1 cellular context compared by ENCODE assay signal in genomic region chr20:25750765-25751696, GRCh38.
TF ChIP-seq lines count a peak whose summit lies in the region.

No MANE protein-coding gene starts in this region.

TF ChIP-seq in HepG2, 621 proteins besides CTCF, POLR2A, EP300 and RAD21 (continued from another document and continues in another):
- TF ChIP-seq CREB3 (CRISPR knock-in tag; IDR thresholded peaks at IDR 0.05) (0 out of 2 replicates have a peak, but pooled peaks have one; percentile 20), NKX3-1 (CRISPR knock-in tag; IDR thresholded peaks at IDR 0.05) (no peak), TOPORS (CRISPR knock-in tag; IDR thresholded peaks at IDR 0.05) (no peak), KLF13 (CRISPR knock-in tag; IDR thresholded peaks at IDR 0.05) (no peak), NFIC (IDR thresholded peaks at IDR 0.05; ENCODE audit: low read length) (no peak), SOX6 (IDR thresholded peaks at IDR 0.05) (no peak), SOX6 (CRISPR knock-in tag; IDR thresholded peaks at IDR 0.05) (peak; percentile 5; the same call in 1 of the 2 replicates), TFE3 (CRISPR knock-in tag; IDR thresholded peaks at IDR 0.05) (no peak; the same call in 1 of the 2 replicates), ZNF331 (CRISPR knock-in tag; IDR thresholded peaks at IDR 0.05) (no peak), HDAC1 (CRISPR knock-in tag; IDR thresholded peaks at IDR 0.05) (peak; percentile 5), ZNF629 (CRISPR knock-in tag; conservative IDR thresholded peaks at IDR 0.05) (no peak), IRF2 (CRISPR knock-in tag; IDR thresholded peaks at IDR 0.05) (no peak), ZNF205 (CRISPR knock-in tag; IDR thresholded peaks at IDR 0.05) (no peak), ZBTB37 (CRISPR knock-in tag; IDR thresholded peaks at IDR 0.05) (no peak), GMEB1 (CRISPR knock-in tag; IDR thresholded peaks at IDR 0.05; ENCODE audit: borderline replicate concordance) (0 out of 2 replicates have a peak, but pooled peaks have one; percentile 10), ZNF230 (CRISPR knock-in tag; IDR thresholded peaks at IDR 0.05) (peak; percentile 38; the same call in 1 of the 2 replicates), FUBP1 (CRISPR knock-in tag; IDR thresholded peaks at IDR 0.05; ENCODE audit: borderline replicate concordance) (no peak; the same call in 1 of the 2 replicates), TEAD2 (CRISPR knock-in tag; IDR thresholded peaks at IDR 0.05) (peak; percentile 56; the same call in 1 of the 2 replicates), TCF12 (IDR thresholded peaks at IDR 0.05) (no peak), TCF12 (CRISPR knock-in tag; IDR thresholded peaks at IDR 0.05) (no peak), ZFP1 (CRISPR knock-in tag; IDR thresholded peaks at IDR 0.05) (no peak), ZNF232 (CRISPR knock-in tag; IDR thresholded peaks at IDR 0.05; ENCODE audit: borderline replicate concordance) (no peak), RFX3 (CRISPR knock-in tag; IDR thresholded peaks at IDR 0.05) (no peak), BORCS8-MEF2B (CRISPR knock-in tag; IDR thresholded peaks at IDR 0.05) (peak; percentile 63; the same call in 1 of the 2 replicates), ZFP41 (CRISPR knock-in tag; IDR thresholded peaks at IDR 0.05; ENCODE audit: borderline replicate concordance) (0 out of 2 replicates have a peak, but pooled peaks have one; percentile 66), ZNF746 (CRISPR knock-in tag; IDR thresholded peaks at IDR 0.05) (no peak), ZNF512B (CRISPR knock-in tag; IDR thresholded peaks at IDR 0.05; ENCODE audit: borderline replicate concordance) (no peak), SALL1 (CRISPR knock-in tag; IDR thresholded peaks at IDR 0.05) (peak; percentile 69; the same call in 1 of the 2 replicates), BCL6 (CRISPR knock-in tag; IDR thresholded peaks at IDR 0.05) (no peak), MEIS1 (CRISPR knock-in tag; IDR thresholded peaks at IDR 0.05; ENCODE audit: borderline replicate concordance) (no peak), MXI1 (IDR thresholded peaks at IDR 0.05; ENCODE audit: borderline replicate concordance, low read depth, low read length) (peak; percentile 22; the same call in 1 of the 3 replicates), POGK (CRISPR knock-in tag; conservative IDR thresholded peaks at IDR 0.05) (no peak), ZEB1 (IDR thresholded peaks at IDR 0.05; ENCODE audit: insufficient replicate concordance, low read depth) (peak; percentile 68), TIGD3 (CRISPR knock-in tag; IDR thresholded peaks at IDR 0.05; ENCODE audit: borderline replicate concordance) (no peak; the same call in 1 of the 2 replicates), ETV6 (CRISPR knock-in tag; conservative IDR thresholded peaks at IDR 0.05) (no peak), ZBTB34 (CRISPR knock-in tag; IDR thresholded peaks at IDR 0.05) (no peak), RFXAP (CRISPR knock-in tag; IDR thresholded peaks at IDR 0.05; ENCODE audit: borderline replicate concordance) (0 out of 2 replicates have a peak, but pooled peaks have one; percentile 16), AKNA (CRISPR knock-in tag; IDR thresholded peaks at IDR 0.05; ENCODE audit: borderline replicate concordance) (no peak), NONO (IDR thresholded peaks at IDR 0.05) (no peak), NONO (CRISPR knock-in tag; conservative IDR thresholded peaks at IDR 0.05) (0 out of 2 replicates have a peak, but pooled peaks have one; percentile 40), ZNF564 (CRISPR knock-in tag; IDR thresholded peaks at IDR 0.05) (peak; percentile 34; the same call in 1 of the 2 replicates), REL (CRISPR knock-in tag; conservative IDR thresholded peaks at IDR 0.05) (no peak), ZNF10 (CRISPR knock-in tag; IDR thresholded peaks at IDR 0.05; ENCODE audit: borderline replicate concordance, low read depth) (no peak), PRPF4 (IDR thresholded peaks at IDR 0.05; ENCODE audit: low read depth, low read length, poor library complexity, severe bottlenecking) (no peak)
